8 cellular contexts compared by ENCODE assay signal in genomic region chr11:78350646-78351165, GRCh38.
DNase-seq lines count a peak whose midpoint lies in the region; ATAC-seq lines count a peak whose summit lies in the region.

No MANE protein-coding gene starts in this region.

- DNase-seq in HT1080 (ENCODE audit: low read depth): peak; percentile 15
- DNase-seq in SKM-1 treated with dmso at 0.1 percent for 144 hours (lab: John Stamatoyannopoulos, UW; ENCODE audit: unreplicated experiment): peak; percentile 91
- DNase-seq in glomerular visceral epithelial cell (ENCODE audit: extremely low spot score): peak; percentile 8
- DNase-seq in pulmonary artery endothelial cell (ENCODE audit: low read depth, low spot score): peak; percentile 2
- DNase-seq in NCI-H345 (lab: John Stamatoyannopoulos, UW): no peak
- no peak for DNase-seq in middle frontal gyrus (ENCODE audit: extremely low spot score, low spot score)

- ATAC-seq in HG03139 (IDR thresholded peaks at IDR 0.05; ENCODE audit: unreplicated experiment): no peak
- ATAC-seq in GM18873 (IDR thresholded peaks at IDR 0.05; ENCODE audit: low FRiP score, unreplicated experiment): no peak

Comparison
In these comparisons a context has a peak if more than half of its experiments do, and no peak if none do; other contexts are left out.
1. DNase-seq: peak in HT1080 (single experiment), SKM-1 treated with dmso at 0.1 percent for 144 hours (single experiment), glomerular visceral epithelial cell (single experiment) and pulmonary artery endothelial cell (single experiment); none in NCI-H345 (single experiment) and middle frontal gyrus (single experiment).